Comparison of ENCODE assay signal across 21 cellular contexts in the genomic region with DNA sequence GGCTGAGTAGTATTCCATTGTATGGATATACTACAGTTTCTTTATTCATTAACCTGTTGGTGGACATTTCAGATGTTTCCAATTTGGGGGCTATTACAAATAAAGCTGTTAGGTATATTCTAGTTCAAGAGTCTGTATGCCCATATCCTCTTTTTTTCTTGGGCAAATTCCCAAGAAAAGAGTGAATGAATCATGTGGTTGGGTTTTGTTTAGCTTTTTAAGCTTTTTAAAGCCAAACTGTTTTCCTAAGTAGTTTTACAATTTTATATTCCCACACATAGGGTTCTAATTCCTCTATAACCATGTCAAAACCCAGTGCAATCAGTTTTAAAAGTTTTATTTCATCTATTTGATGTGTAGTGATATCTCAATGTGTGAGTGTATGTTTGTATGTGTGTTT.
"Had no signal": no experiment of that assay in that cellular context is flagged by ENCODE, and none has a peak within 500 bp of the region (broad histone marks: within the 10 kb centered on the region; RNA-seq: fewer than 3 reads in every experiment).

No MANE protein-coding gene starts in this region.

- H3K36me3 ChIP-seq: thyroid gland had no signal

- FAIRE-seq: bronchial epithelial cell, endometrium, islet of Langerhans had no signal

- H3K9me3 ChIP-seq: thyroid gland had no signal

- H3K27ac ChIP-seq: thyroid gland had no signal

- H3K27me3 ChIP-seq: thyroid gland had no signal

- H3K4me3 ChIP-seq: thyroid gland had no signal

- H3K4me1 ChIP-seq: thyroid gland had no signal

- DNase-seq: activated CD4-positive, CD25-positive, alpha-beta regulatory T cell; activated CD8-positive, alpha-beta T cell treated with anti-CD3 and anti-CD28 coated beads for 36 hours; activated naive CD4-positive, alpha-beta T cell treated with Interleukin-2 at 50 U/mL for 16 hours; activated naive CD8-positive, alpha-beta T cell treated with anti-CD3 and anti-CD28 coated beads, Interleukin-2, amount 10 ng/mL, durations not matched to agents 7 days and 5 days; activated T-cell treated with anti-CD3 and anti-CD28 coated beads, Interleukin-2, amount 50 U/mL, for 1 hour; anterior cingulate cortex; cerebellar nuclear complex; cortex of kidney; erythroblast; glutamatergic neuron; hippocampal formation; naive B cell; retina; stimulated activated CD4-positive, alpha-beta T cell treated with anti-CD3 and anti-CD28 coated beads, Interleukin-12 subunit alpha, Interleukin-12 subunit beta, amount 100 ng/mL, for 4 hours; stimulated activated CD4-positive, alpha-beta T cell treated with anti-CD3 and anti-CD28 coated beads, Interleukin-1b, Interleukin-23, amount 100 ng/mL, for 48 hours; stimulated activated CD8-positive, alpha-beta memory T cell treated with anti-CD3 and anti-CD28 coated beads, Interleukin-4, amount 100 ng/mL, for 48 hours; stimulated activated naive CD4-positive, alpha-beta T cell; thyroid gland had no signal
